Comparison of ENCODE assay signal across 35 cellular contexts in the genomic region with DNA sequence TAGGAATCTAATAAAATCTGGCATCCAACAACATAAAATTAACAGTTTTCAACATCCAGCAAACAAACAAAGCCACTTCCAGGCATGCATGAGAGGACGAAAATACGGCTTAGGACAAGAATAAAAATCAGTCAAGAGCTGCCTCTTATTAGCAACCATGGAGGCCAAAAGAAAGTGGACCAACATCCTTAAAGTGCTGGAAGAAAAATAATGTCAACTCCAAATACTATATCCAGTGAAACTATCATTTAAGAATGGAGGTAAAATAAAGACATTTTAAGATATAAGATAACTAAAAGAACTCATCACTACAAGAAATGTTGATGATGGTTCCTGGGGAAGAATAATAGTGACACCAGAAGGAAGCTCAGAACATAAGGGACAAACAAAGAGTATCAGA.
"Had no signal": no experiment of that assay in that cellular context is flagged by ENCODE, and none has a peak within 500 bp of the region (broad histone marks: within the 10 kb centered on the region; RNA-seq: fewer than 3 reads in every experiment).

No MANE protein-coding gene starts in this region.

- H3K4me3 ChIP-seq: MG63 had no signal

- H3K36me3 ChIP-seq: MG63 had no signal

- DNase-seq: Karpas-422, Kasumi-1, MG63, MM.1S, MV-4-11, NCI-H1048, NCI-H1092, NCI-H1092 treated with DMSO at 0.1 percent for 48 hours, NCI-H1105, NCI-H1105 treated with DMSO at 0.1 percent for 48 hours, NCI-H1417, NCI-H1417 treated with DMSO at 0.1 percent for 48 hours, NCI-H1436, NCI-H1436 treated with DMSO at 0.1 percent for 48 hours, NCI-H146, NCI-H1694, NCI-H1694 treated with DMSO at 0.1 percent for 48 hours, NCI-H187, NCI-H187 treated with DMSO at 0.1 percent for 48 hours, NCI-H1930, NCI-H2029, NCI-H2029 treated with DMSO at 0.1 percent for 48 hours, NCI-H2081, NCI-H2081 treated with DMSO at 0.1 percent for 48 hours, NCI-H2107, NCI-H2171, NCI-H2171 treated with DMSO at 0.1 percent for 48 hours, NCI-H2227 treated with DMSO at 0.1 percent for 48 hours, NCI-H226, NCI-H345, NCI-H446, NCI-H446 treated with DMSO at 0.1 percent for 48 hours, NCI-H510A, NCI-H510A treated with DMSO at 0.1 percent for 48 hours, NCI-H524 had no signal
